In genomic region chr3:17891139-17891850, GRCh38 we compare ENCODE assay signal across 19 cellular contexts.
DNase-seq lines count a peak whose midpoint lies in the region; ATAC-seq, FAIRE-seq and TF ChIP-seq lines count a peak whose summit lies in the region.
"Had no signal": no experiment of that assay in that cellular context is flagged by ENCODE, and none has a peak within 500 bp of the region (broad histone marks: within the 10 kb centered on the region; RNA-seq: fewer than 3 reads in every experiment).

No MANE protein-coding gene starts in this region.

- H4K20me1 ChIP-seq in HepG2 (ENCODE audit: insufficient read depth, low read length) = no peaks in the 10 kb centered on the region

- FAIRE-seq in HepG2 (lab: Jason Lieb, UNC) = no peak
- FAIRE-seq: GM12878 had no signal

- in situ Hi-C loops in HepG2 (cut with HindIII; ENCODE audit: extremely low pct_ligation_motif_present, low pct_unique_long_range_greater_than_20kb) = no loop called here

- ATAC-seq in HG03175 (IDR thresholded peaks at IDR 0.05; ENCODE audit: unreplicated experiment) (no peak), HepG2 (no peak)
- ATAC-seq: body of pancreas, gastrocnemius medialis, GM12878 had no signal

- H3K4me1 ChIP-seq in right atrium auricular region = no peaks in the 10 kb centered on the region
- no peaks in the 10 kb centered on the region for H3K4me1 ChIP-seq in HepG2 (ENCODE audit: insufficient read depth, low read length)
- H3K4me1 ChIP-seq: body of pancreas, gastrocnemius medialis, suprapubic skin had no signal

- no peak overlapping the region for H3K4me2 ChIP-seq in HepG2 (ENCODE audit: low read depth, low read length)

- BruUV-seq in HepG2 (replicated peaks; lab: Mats Ljungman, UMichigan) = no TSS peak

- 3% methylated on average over 4 of the region's 4 CpGs for WGBS in HepG2 (ENCODE audit: low lambda C conversion rate)

- H3K4me3 ChIP-seq in retinal pigment epithelial cell (ENCODE audit: low read length) = no peak overlapping the region
- H3K4me3 ChIP-seq in right atrium auricular region = no peak overlapping the region
- no peak overlapping the region for H3K4me3 ChIP-seq in HepG2 (replicated peaks in 1 of 3; ENCODE audit: insufficient read depth in 1 of 3, low read depth in 2 of 3, low read length in 3 of 3)
- H3K4me3 ChIP-seq: body of pancreas, gastrocnemius medialis, GM12878, suprapubic skin had no signal

- H3K27me3 ChIP-seq in right atrium auricular region = no peaks in the 10 kb centered on the region
- H3K27me3 ChIP-seq in HepG2 (ENCODE audit: control insufficient read depth in 1 of 2, insufficient read depth in 2 of 2, low read length in 2 of 2) = no peaks in the 10 kb centered on the region
- H3K27me3 ChIP-seq: body of pancreas, gastrocnemius medialis, suprapubic skin had no signal

- TF ChIP-seq RAD21 in HepG2 (CRISPR knock-in tag; IDR thresholded peaks at IDR 0.05) = no peak

- H3K9ac ChIP-seq in HepG2 (ENCODE audit: insufficient read depth, low read depth, low read length) = no peak overlapping the region

- no peak overlapping the region for H2AFZ ChIP-seq in HepG2 (ENCODE audit: low read length)

- TF ChIP-seq EP300 in HepG2 (IDR thresholded peaks at IDR 0.05; ENCODE audit: low read depth in 2 of 2, low read length in 2 of 2) = no peak
- TF ChIP-seq EP300 in HepG2 (CRISPR knock-in tag; IDR thresholded peaks at IDR 0.05; ENCODE audit: borderline replicate concordance) = no peak

- H3K9me3 ChIP-seq in right atrium auricular region (peaks cover 0 to 6% of the 10 kb centered on the region in 2 donors), HepG2 (ENCODE audit: low read length) (no peaks in the 10 kb centered on the region)
- H3K9me3 ChIP-seq: body of pancreas, gastrocnemius medialis, suprapubic skin had no signal

- TF ChIP-seq CTCF in retinal pigment epithelial cell (conservative IDR thresholded peaks at IDR 0.05; ENCODE audit: low read depth, low read length) (no peak), right atrium auricular region (IDR thresholded peaks at IDR 0.05) (no peak), HepG2 (CRISPR knock-in tag; IDR thresholded peaks at IDR 0.05) (no peak)

- POLR2A ChIA-PET in HepG2 (lab: Yijun Ruan, JAX) = no interaction called here

- TF ChIP-seq POLR2A in HepG2 (IDR thresholded peaks at IDR 0.05; ENCODE audit: insufficient read depth in 1 of 2, low read depth in 2 of 2, low read length in 2 of 2) = no peak

- no peak overlapping the region for H3K27ac ChIP-seq in right atrium auricular region
- H3K27ac ChIP-seq in HepG2 (ENCODE audit: extremely low read length, insufficient read depth, low read length) = no peak overlapping the region
- H3K27ac ChIP-seq: body of pancreas, C4-2B, gastrocnemius medialis, suprapubic skin had no signal

- peak; percentile 11 for DNase-seq in Daoy (ENCODE audit: low read depth)
- DNase-seq in OCI-M1 (lab: John Stamatoyannopoulos, UW) = peak; percentile 21
- DNase-seq in fibroblast of gingiva (ENCODE audit: low read depth) = peak; percentile 26
- peak; percentile 37 for DNase-seq in retinal pigment epithelial cell (ENCODE audit: low read depth)
- DNase-seq in right atrium auricular region (ENCODE audit: low spot score) = no peak
- no peak for DNase-seq in NCI-H1694 (lab: John Stamatoyannopoulos, UW)
- DNase-seq in HepG2 (ENCODE audit: low spot score) = no peak
- DNase-seq: activated CD4-positive, alpha-beta T cell treated with anti-CD3 and anti-CD28 coated beads for 4 hours; activated naive CD4-positive, alpha-beta T cell treated with Interleukin-2 at 50 U/mL for 16 hours; body of pancreas; gastrocnemius medialis; H7; NCI-H1105 treated with DMSO at 0.1 percent for 48 hours; NCI-H2227 treated with DMSO at 0.1 percent for 48 hours; T1000 had no signal

- CTCF ChIA-PET in HepG2 (lab: Yijun Ruan, JAX; ENCODE audit: low intra/inter-chr PET ratio, low total read pairs) = no interaction called here

- no peaks in the 10 kb centered on the region for H3K79me2 ChIP-seq in HepG2 (ENCODE audit: insufficient read depth, low read length)

- no peaks in the 10 kb centered on the region for H3K36me3 ChIP-seq in right atrium auricular region
- no peaks in the 10 kb centered on the region for H3K36me3 ChIP-seq in HepG2 (replicated peaks in 1 of 2; ENCODE audit: control insufficient read depth in 1 of 2, insufficient read depth in 2 of 2, low read length in 2 of 2)
- H3K36me3 ChIP-seq: gastrocnemius medialis, suprapubic skin had no signal

- intact Hi-C loops in HepG2 (cut with micrococcal nuclease; ENCODE audit: unreplicated experiment) = loop anchor here (10.0 kb wide), 1 partner anchor 404 kb away; no protein-coding TSS in a partner anchor

TF ChIP-seq in HepG2, 621 proteins besides CTCF, POLR2A, EP300 and RAD21 (continues in another document):
- TF ChIP-seq CBFB (CRISPR knock-in tag; IDR thresholded peaks at IDR 0.05) (no peak), ZNF646 (CRISPR knock-in tag; IDR thresholded peaks at IDR 0.05) (no peak), ZMAT5 (CRISPR knock-in tag; IDR thresholded peaks at IDR 0.05; ENCODE audit: borderline replicate concordance, low read depth) (no peak), ARID3A (IDR thresholded peaks at IDR 0.05; ENCODE audit: low read depth, low read length) (no peak), MTF1 (CRISPR knock-in tag; IDR thresholded peaks at IDR 0.05) (no peak), ZC3H4 (CRISPR knock-in tag; IDR thresholded peaks at IDR 0.05; ENCODE audit: borderline replicate concordance) (no peak), FOXC1 (CRISPR knock-in tag; IDR thresholded peaks at IDR 0.05; ENCODE audit: borderline replicate concordance) (no peak), MED1 (CRISPR knock-in tag; IDR thresholded peaks at IDR 0.05) (no peak), GPN1 (CRISPR knock-in tag; IDR thresholded peaks at IDR 0.05; ENCODE audit: borderline replicate concordance) (no peak)

Comparison
In these comparisons a context has a peak if more than half of its experiments do, and no peak if none do; other contexts are left out.
1. DNase-seq: peak in Daoy (single experiment), OCI-M1 (single experiment), fibroblast of gingiva (single experiment) and retinal pigment epithelial cell (single experiment); none in right atrium auricular region (single experiment), NCI-H1694 (single experiment) and HepG2 (single experiment).